In the genomic region with DNA sequence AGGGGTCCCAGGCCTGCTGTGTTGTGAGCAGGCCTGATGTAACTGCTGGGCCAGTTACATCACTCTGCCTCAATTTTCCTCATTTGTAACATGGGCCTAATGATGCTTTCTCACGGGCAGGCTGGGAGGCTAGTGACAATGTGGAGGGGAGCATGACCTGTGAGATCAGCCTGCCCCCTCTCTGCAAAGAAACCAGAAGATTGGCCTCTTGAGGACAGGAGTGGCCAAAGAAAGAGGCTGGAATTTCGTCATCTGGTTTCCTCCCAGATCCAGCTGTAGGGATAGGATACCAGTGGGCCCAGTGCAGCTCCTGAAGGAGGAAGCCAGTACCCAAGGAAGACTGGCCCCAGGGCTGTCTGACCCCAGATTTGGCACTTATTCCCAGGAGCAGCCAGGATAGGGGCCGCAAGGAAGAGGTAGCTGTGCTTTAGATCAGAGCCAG, we compare ENCODE assay signal across 1 cellular context.
TF ChIP-seq lines count a peak whose summit lies in the region.

No MANE protein-coding gene starts in this region.

TF ChIP-seq in HEK293, 187 proteins besides CTCF, POLR2A, EP300 and RAD21 (continued from another document and continues in another):
- TF ChIP-seq, protein P1, sequence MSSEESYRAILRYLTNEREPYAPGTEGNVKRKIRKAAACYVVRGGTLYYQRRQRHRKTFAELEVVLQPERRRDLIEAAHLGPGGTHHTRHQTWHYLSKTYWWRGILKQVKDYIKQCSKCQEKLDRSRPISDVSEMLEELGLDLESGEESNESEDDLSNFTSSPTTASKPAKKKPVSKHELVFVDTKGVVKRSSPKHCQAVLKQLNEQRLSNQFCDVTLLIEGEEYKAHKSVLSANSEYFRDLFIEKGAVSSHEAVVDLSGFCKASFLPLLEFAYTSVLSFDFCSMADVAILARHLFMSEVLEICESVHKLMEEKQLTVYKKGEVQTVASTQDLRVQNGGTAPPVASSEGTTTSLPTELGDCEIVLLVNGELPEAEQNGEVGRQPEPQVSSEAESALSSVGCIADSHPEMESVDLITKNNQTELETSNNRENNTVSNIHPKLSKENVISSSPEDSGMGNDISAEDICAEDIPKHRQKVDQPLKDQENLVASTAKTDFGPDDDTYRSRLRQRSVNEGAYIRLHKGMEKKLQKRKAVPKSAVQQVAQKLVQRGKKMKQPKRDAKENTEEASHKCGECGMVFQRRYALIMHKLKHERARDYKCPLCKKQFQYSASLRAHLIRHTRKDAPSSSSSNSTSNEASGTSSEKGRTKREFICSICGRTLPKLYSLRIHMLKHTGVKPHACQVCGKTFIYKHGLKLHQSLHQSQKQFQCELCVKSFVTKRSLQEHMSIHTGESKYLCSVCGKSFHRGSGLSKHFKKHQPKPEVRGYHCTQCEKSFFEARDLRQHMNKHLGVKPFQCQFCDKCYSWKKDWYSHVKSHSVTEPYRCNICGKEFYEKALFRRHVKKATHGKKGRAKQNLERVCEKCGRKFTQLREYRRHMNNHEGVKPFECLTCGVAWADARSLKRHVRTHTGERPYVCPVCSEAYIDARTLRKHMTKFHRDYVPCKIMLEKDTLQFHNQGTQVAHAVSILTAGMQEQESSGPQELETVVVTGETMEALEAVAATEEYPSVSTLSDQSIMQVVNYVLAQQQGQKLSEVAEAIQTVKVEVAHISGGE (tag by site-specific recombination; conservative IDR thresholded peaks at IDR 0.05; ENCODE audit: low read depth) = no peak
- TF ChIP-seq, protein P2, sequence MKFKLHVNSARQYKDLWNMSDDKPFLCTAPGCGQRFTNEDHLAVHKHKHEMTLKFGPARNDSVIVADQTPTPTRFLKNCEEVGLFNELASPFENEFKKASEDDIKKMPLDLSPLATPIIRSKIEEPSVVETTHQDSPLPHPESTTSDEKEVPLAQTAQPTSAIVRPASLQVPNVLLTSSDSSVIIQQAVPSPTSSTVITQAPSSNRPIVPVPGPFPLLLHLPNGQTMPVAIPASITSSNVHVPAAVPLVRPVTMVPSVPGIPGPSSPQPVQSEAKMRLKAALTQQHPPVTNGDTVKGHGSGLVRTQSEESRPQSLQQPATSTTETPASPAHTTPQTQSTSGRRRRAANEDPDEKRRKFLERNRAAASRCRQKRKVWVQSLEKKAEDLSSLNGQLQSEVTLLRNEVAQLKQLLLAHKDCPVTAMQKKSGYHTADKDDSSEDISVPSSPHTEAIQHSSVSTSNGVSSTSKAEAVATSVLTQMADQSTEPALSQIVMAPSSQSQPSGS (tag by site-specific recombination; IDR thresholded peaks at IDR 0.05; ENCODE audit: low read depth) = peak; percentile 51; the same call in 1 of the 2 replicates
- no peak for TF ChIP-seq ZFP37 (tag by site-specific recombination; IDR thresholded peaks at IDR 0.05)
- TF ChIP-seq ZNF792 (tag by site-specific recombination; IDR thresholded peaks at IDR 0.05) = no peak
- TF ChIP-seq, protein P3, sequence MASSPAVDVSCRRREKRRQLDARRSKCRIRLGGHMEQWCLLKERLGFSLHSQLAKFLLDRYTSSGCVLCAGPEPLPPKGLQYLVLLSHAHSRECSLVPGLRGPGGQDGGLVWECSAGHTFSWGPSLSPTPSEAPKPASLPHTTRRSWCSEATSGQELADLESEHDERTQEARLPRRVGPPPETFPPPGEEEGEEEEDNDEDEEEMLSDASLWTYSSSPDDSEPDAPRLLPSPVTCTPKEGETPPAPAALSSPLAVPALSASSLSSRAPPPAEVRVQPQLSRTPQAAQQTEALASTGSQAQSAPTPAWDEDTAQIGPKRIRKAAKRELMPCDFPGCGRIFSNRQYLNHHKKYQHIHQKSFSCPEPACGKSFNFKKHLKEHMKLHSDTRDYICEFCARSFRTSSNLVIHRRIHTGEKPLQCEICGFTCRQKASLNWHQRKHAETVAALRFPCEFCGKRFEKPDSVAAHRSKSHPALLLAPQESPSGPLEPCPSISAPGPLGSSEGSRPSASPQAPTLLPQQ (tag by site-specific recombination; IDR thresholded peaks at IDR 0.05) = peak; percentile 91
- no peak; the same call in 1 of the 2 replicates for TF ChIP-seq KLF8 (tag by site-specific recombination; IDR thresholded peaks at IDR 0.05)
- peak; percentile 56; the same call in 1 of the 2 replicates for TF ChIP-seq ZNF629 (tag by site-specific recombination; IDR thresholded peaks at IDR 0.05)
- TF ChIP-seq ZNF521 (tag by site-specific recombination; IDR thresholded peaks at IDR 0.05) = no peak
- peak; percentile 95 for TF ChIP-seq ZFP69B (tag by site-specific recombination; IDR thresholded peaks at IDR 0.05)
- peak; percentile 29; the same call in 1 of the 2 replicates for TF ChIP-seq KLF1 (tag by site-specific recombination; IDR thresholded peaks at IDR 0.05)
- no peak for TF ChIP-seq ZNF140 (tag by site-specific recombination; IDR thresholded peaks at IDR 0.05)
- TF ChIP-seq ZNF558 (tag by site-specific recombination; IDR thresholded peaks at IDR 0.05) = 0 out of 2 replicates have a peak, but pooled peaks have one; percentile 50
- TF ChIP-seq HOXD13 (CRISPR knock-in tag; IDR thresholded peaks at IDR 0.05; ENCODE audit: borderline replicate concordance) = no peak
- peak; percentile 30; the same call in 1 of the 2 replicates for TF ChIP-seq ZEB2 (tag by site-specific recombination; IDR thresholded peaks at IDR 0.05)
- no peak for TF ChIP-seq ZNF830 (tag by site-specific recombination; IDR thresholded peaks at IDR 0.05; ENCODE audit: low read depth)
- peak; percentile 69 for TF ChIP-seq WT1 (tag by site-specific recombination; IDR thresholded peaks at IDR 0.05)
- TF ChIP-seq, protein P4, sequence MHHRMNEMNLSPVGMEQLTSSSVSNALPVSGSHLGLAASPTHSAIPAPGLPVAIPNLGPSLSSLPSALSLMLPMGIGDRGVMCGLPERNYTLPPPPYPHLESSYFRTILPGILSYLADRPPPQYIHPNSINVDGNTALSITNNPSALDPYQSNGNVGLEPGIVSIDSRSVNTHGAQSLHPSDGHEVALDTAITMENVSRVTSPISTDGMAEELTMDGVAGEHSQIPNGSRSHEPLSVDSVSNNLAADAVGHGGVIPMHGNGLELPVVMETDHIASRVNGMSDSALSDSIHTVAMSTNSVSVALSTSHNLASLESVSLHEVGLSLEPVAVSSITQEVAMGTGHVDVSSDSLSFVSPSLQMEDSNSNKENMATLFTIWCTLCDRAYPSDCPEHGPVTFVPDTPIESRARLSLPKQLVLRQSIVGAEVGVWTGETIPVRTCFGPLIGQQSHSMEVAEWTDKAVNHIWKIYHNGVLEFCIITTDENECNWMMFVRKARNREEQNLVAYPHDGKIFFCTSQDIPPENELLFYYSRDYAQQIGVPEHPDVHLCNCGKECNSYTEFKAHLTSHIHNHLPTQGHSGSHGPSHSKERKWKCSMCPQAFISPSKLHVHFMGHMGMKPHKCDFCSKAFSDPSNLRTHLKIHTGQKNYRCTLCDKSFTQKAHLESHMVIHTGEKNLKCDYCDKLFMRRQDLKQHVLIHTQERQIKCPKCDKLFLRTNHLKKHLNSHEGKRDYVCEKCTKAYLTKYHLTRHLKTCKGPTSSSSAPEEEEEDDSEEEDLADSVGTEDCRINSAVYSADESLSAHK (tag by site-specific recombination; IDR thresholded peaks at IDR 0.05) = no peak
- TF ChIP-seq, protein P5, sequence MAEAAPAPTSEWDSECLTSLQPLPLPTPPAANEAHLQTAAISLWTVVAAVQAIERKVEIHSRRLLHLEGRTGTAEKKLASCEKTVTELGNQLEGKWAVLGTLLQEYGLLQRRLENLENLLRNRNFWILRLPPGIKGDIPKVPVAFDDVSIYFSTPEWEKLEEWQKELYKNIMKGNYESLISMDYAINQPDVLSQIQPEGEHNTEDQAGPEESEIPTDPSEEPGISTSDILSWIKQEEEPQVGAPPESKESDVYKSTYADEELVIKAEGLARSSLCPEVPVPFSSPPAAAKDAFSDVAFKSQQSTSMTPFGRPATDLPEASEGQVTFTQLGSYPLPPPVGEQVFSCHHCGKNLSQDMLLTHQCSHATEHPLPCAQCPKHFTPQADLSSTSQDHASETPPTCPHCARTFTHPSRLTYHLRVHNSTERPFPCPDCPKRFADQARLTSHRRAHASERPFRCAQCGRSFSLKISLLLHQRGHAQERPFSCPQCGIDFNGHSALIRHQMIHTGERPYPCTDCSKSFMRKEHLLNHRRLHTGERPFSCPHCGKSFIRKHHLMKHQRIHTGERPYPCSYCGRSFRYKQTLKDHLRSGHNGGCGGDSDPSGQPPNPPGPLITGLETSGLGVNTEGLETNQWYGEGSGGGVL (tag by site-specific recombination; IDR thresholded peaks at IDR 0.05) = peak; percentile 61
- TF ChIP-seq ZNF626 (tag by site-specific recombination; IDR thresholded peaks at IDR 0.05) = no peak
- peak; percentile 46; the same call in 1 of the 2 replicates for TF ChIP-seq SP3 (tag by site-specific recombination; IDR thresholded peaks at IDR 0.05)
- no peak for TF ChIP-seq ZNF266 (tag by site-specific recombination; IDR thresholded peaks at IDR 0.05; ENCODE audit: low read depth)
- no peak for TF ChIP-seq ZNF19 (tag by site-specific recombination; IDR thresholded peaks at IDR 0.05; ENCODE audit: low read depth)
- no peak for TF ChIP-seq ZNF354C (tag by site-specific recombination; IDR thresholded peaks at IDR 0.05; ENCODE audit: borderline replicate concordance, low read depth)
- TF ChIP-seq REPIN1 (tag by site-specific recombination; IDR thresholded peaks at IDR 0.05; ENCODE audit: low read depth) = no peak
- TF ChIP-seq, protein P6, sequence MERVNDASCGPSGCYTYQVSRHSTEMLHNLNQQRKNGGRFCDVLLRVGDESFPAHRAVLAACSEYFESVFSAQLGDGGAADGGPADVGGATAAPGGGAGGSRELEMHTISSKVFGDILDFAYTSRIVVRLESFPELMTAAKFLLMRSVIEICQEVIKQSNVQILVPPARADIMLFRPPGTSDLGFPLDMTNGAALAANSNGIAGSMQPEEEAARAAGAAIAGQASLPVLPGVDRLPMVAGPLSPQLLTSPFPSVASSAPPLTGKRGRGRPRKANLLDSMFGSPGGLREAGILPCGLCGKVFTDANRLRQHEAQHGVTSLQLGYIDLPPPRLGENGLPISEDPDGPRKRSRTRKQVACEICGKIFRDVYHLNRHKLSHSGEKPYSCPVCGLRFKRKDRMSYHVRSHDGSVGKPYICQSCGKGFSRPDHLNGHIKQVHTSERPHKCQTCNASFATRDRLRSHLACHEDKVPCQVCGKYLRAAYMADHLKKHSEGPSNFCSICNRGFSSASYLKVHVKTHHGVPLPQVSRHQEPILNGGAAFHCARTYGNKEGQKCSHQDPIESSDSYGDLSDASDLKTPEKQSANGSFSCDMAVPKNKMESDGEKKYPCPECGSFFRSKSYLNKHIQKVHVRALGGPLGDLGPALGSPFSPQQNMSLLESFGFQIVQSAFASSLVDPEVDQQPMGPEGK (tag by site-specific recombination; IDR thresholded peaks at IDR 0.05) = peak; percentile 61; the same call in 1 of the 2 replicates
- TF ChIP-seq KLF16 (tag by site-specific recombination; IDR thresholded peaks at IDR 0.05) = no peak
- peak; percentile 24; the same call in 1 of the 2 replicates for TF ChIP-seq ZNF24 (tag by site-specific recombination; IDR thresholded peaks at IDR 0.05)
- TF ChIP-seq ZNF335 (tag by site-specific recombination; conservative IDR thresholded peaks at IDR 0.05) = peak; percentile 21; the same call in 1 of the 2 replicates
- TF ChIP-seq ZNF747 (tag by site-specific recombination; IDR thresholded peaks at IDR 0.05) = no peak
- no peak for TF ChIP-seq ZNF600 (tag by site-specific recombination; IDR thresholded peaks at IDR 0.05)
- TF ChIP-seq, protein P7, sequence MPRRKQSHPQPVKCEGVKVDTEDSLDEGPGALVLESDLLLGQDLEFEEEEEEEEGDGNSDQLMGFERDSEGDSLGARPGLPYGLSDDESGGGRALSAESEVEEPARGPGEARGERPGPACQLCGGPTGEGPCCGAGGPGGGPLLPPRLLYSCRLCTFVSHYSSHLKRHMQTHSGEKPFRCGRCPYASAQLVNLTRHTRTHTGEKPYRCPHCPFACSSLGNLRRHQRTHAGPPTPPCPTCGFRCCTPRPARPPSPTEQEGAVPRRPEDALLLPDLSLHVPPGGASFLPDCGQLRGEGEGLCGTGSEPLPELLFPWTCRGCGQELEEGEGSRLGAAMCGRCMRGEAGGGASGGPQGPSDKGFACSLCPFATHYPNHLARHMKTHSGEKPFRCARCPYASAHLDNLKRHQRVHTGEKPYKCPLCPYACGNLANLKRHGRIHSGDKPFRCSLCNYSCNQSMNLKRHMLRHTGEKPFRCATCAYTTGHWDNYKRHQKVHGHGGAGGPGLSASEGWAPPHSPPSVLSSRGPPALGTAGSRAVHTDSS (tag by site-specific recombination; IDR thresholded peaks at IDR 0.05) = peak; percentile 5; the same call in 1 of the 2 replicates
- TF ChIP-seq, protein P8, sequence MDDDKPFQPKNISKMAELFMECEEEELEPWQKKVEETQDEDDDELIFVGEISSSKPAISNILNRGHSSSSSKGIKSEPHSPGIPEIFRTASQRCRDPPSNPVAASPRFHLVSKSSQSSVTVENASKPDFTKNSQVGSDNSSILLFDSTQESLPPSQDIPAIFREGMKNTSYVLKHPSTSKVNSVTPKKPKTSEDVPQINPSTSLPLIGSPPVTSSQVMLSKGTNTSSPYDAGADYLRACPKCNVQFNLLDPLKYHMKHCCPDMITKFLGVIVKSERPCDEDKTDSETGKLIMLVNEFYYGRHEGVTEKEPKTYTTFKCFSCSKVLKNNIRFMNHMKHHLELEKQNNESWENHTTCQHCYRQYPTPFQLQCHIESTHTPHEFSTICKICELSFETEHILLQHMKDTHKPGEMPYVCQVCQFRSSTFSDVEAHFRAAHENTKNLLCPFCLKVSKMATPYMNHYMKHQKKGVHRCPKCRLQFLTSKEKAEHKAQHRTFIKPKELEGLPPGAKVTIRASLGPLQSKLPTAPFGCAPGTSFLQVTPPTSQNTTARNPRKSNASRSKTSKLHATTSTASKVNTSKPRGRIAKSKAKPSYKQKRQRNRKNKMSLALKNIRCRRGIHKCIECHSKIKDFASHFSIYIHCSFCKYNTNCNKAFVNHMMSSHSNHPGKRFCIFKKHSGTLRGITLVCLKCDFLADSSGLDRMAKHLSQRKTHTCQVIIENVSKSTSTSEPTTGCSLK (tag by site-specific recombination; IDR thresholded peaks at IDR 0.05) = no peak
- no peak for TF ChIP-seq ZNF837 (tag by site-specific recombination; IDR thresholded peaks at IDR 0.05)
- TF ChIP-seq ZNF157 (tag by site-specific recombination; IDR thresholded peaks at IDR 0.05) = no peak
- peak; percentile 67 for TF ChIP-seq IKZF3 (tag by site-specific recombination; IDR thresholded peaks at IDR 0.05)
- TF ChIP-seq ZSCAN30 (tag by site-specific recombination; IDR thresholded peaks at IDR 0.05) = no peak
- TF ChIP-seq, protein P9, sequence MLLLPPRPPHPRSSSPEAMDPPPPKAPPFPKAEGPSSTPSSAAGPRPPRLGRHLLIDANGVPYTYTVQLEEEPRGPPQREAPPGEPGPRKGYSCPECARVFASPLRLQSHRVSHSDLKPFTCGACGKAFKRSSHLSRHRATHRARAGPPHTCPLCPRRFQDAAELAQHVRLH (tag by site-specific recombination; IDR thresholded peaks at IDR 0.05) = no peak
- TF ChIP-seq ZNF341 (tag by site-specific recombination; IDR thresholded peaks at IDR 0.05; ENCODE audit: low read depth) = no peak
- TF ChIP-seq ZNF658 (tag by site-specific recombination; IDR thresholded peaks at IDR 0.05) = no peak
- TF ChIP-seq, protein P10, sequence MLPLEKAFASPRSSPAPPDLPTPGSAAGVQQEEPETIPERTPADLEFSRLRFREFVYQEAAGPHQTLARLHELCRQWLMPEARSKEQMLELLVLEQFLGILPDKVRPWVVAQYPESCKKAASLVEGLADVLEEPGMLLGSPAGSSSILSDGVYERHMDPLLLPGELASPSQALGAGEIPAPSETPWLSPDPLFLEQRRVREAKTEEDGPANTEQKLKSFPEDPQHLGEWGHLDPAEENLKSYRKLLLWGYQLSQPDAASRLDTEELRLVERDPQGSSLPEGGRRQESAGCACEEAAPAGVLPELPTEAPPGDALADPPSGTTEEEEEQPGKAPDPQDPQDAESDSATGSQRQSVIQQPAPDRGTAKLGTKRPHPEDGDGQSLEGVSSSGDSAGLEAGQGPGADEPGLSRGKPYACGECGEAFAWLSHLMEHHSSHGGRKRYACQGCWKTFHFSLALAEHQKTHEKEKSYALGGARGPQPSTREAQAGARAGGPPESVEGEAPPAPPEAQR (tag by site-specific recombination; IDR thresholded peaks at IDR 0.05) = no peak
